2 cellular contexts compared by ENCODE assay signal in the genomic region with DNA sequence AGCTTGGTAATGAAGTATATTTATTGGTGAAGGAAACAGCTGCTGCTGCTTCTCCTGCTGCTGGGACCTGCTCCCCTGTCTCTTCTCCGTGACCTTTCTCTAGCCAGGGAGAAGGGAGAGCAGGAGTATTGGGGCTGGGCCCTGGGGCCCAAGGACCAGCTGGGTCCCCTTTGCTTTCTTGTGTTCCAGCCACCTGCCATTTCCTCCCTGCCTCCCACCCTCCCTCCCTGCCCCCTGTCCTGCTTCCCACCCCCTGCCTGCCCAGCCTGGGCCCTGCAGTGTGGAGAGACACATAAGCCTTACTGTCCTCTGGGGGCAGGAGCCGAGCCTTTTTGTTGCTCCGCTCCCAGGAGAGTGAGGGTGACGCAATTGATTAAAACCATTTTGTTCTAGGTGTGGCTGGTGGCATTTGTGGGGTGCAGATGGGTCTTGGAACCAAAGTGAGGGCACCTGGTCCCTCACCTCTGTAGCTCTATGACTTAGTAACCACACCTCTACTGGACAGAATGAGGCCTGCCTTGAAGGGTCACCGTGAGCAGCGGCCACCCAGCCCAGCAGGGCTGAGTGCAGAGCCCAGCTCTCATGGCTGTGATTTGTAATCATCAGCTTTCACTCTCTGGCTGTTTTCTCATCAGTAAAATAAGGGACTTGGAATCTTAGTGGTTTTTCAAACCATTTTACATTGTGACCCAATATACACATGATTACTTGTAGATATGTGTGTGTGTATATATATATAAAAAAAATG.
TF ChIP-seq lines count a peak whose summit lies in the region.

No MANE protein-coding gene starts in this region.

TF ChIP-seq in K562, 482 proteins besides CTCF, POLR2A, EP300 and RAD21:
- TF ChIP-seq CEBPG (CRISPR knock-in tag; IDR thresholded peaks at IDR 0.05) (peak; percentile 46; the same call in 1 of the 2 replicates), CEBPG (tag; conservative IDR thresholded peaks at IDR 0.05 in 1 of 2, IDR thresholded peaks at IDR 0.05 in 1 of 2) (no peak)
- TF ChIP-seq, protein P1, sequence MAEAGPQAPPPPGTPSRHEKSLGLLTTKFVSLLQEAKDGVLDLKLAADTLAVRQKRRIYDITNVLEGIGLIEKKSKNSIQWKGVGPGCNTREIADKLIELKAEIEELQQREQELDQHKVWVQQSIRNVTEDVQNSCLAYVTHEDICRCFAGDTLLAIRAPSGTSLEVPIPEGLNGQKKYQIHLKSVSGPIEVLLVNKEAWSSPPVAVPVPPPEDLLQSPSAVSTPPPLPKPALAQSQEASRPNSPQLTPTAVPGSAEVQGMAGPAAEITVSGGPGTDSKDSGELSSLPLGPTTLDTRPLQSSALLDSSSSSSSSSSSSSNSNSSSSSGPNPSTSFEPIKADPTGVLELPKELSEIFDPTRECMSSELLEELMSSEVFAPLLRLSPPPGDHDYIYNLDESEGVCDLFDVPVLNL (CRISPR knock-in tag; IDR thresholded peaks at IDR 0.05; ENCODE audit: low read depth), result no peak

TF ChIP-seq in neural cell, 6 proteins besides CTCF, POLR2A, EP300 and RAD21:
- no peak for TF ChIP-seq SMC3 (conservative IDR thresholded peaks at IDR 0.05; ENCODE audit: poor library complexity)
- no peak for TF ChIP-seq MXI1 (conservative IDR thresholded peaks at IDR 0.05; ENCODE audit: poor library complexity, severe bottlenecking)
- TF ChIP-seq, protein P2, sequence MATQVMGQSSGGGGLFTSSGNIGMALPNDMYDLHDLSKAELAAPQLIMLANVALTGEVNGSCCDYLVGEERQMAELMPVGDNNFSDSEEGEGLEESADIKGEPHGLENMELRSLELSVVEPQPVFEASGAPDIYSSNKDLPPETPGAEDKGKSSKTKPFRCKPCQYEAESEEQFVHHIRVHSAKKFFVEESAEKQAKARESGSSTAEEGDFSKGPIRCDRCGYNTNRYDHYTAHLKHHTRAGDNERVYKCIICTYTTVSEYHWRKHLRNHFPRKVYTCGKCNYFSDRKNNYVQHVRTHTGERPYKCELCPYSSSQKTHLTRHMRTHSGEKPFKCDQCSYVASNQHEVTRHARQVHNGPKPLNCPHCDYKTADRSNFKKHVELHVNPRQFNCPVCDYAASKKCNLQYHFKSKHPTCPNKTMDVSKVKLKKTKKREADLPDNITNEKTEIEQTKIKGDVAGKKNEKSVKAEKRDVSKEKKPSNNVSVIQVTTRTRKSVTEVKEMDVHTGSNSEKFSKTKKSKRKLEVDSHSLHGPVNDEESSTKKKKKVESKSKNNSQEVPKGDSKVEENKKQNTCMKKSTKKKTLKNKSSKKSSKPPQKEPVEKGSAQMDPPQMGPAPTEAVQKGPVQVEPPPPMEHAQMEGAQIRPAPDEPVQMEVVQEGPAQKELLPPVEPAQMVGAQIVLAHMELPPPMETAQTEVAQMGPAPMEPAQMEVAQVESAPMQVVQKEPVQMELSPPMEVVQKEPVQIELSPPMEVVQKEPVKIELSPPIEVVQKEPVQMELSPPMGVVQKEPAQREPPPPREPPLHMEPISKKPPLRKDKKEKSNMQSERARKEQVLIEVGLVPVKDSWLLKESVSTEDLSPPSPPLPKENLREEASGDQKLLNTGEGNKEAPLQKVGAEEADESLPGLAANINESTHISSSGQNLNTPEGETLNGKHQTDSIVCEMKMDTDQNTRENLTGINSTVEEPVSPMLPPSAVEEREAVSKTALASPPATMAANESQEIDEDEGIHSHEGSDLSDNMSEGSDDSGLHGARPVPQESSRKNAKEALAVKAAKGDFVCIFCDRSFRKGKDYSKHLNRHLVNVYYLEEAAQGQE (IDR thresholded peaks at IDR 0.05; ENCODE audit: borderline replicate concordance), result no peak
- TF ChIP-seq EZH2 (IDR thresholded peaks at IDR 0.05; ENCODE audit: borderline replicate concordance, insufficient read depth, low read length, poor library complexity, severe bottlenecking), result no peak
- TF ChIP-seq POLR2AphosphoS5 (IDR thresholded peaks at IDR 0.05), result no peak
- no peak for TF ChIP-seq TAF1 (IDR thresholded peaks at IDR 0.05; ENCODE audit: low read depth)
